ENCODE assay signal across 1 cellular context in the genomic region with DNA sequence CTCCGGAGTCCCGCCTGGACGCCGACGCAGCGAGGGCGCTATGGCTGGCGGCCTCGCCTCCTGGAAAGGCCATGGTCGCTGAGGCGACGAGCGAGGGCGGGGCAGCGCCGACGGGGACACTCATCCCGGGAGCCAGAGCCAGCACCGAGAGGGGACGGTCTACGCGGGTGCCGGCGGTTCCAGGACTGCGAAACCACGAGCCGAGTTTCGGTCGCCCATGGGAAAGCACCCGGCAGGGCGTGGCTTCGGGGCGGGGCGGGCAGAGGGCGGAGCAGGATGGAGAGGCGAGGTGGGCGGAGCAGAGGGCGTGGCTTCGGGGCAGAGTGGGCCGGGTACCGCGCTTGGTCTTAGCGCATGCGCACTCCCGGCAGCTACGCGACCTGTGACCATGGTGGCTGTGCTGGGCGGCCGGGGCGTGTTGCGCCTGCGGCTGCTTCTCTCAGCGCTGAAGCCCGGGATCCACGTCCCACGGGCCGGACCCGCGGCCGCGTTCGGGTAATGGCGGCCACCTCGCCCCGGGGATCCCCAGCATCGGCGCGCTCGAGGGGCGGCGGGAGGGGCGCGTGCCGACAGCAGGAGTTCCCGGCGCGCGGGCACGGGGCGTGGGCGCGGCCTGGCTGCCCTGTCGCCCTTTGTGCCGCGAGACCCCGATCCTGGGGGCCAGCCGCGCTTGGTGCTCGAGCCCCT.
TF ChIP-seq lines count a peak whose summit lies in the region.

Gene BPHL, plus strand, starts transcription at position 359 of the 687 bp plus-strand sequence. Its CDS starts 30 bp downstream, at position 389.

TF ChIP-seq in HepG2, 621 proteins besides CTCF, POLR2A, EP300 and RAD21 (continued from another document and continues in another):
- TF ChIP-seq, protein P1, sequence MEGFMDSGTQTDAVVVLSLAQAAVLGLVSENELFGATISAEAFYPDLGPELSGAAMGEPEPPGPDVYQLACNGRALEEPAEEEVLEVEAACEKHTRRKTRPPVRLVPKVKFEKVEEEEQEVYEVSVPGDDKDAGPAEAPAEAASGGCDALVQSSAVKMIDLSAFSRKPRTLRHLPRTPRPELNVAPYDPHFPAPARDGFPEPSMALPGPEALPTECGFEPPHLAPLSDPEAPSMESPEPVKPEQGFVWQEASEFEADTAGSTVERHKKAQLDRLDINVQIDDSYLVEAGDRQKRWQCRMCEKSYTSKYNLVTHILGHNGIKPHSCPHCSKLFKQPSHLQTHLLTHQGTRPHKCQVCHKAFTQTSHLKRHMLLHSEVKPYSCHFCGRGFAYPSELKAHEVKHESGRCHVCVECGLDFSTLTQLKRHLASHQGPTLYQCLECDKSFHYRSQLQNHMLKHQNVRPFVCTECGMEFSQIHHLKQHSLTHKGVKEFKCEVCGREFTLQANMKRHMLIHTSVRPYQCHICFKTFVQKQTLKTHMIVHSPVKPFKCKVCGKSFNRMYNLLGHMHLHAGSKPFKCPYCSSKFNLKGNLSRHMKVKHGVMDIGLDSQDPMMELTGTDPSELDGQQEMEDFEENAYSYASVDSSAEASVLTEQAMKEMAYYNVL (CRISPR knock-in tag; IDR thresholded peaks at IDR 0.05; ENCODE audit: borderline replicate concordance) = peak; percentile 72; the same call in 1 of the 2 replicates
- TF ChIP-seq ZNF121 (CRISPR knock-in tag; IDR thresholded peaks at IDR 0.05) (no peak), ZFAT (CRISPR knock-in tag; conservative IDR thresholded peaks at IDR 0.05) (no peak), DBP (CRISPR knock-in tag; IDR thresholded peaks at IDR 0.05; ENCODE audit: not compliant biosample characterization) (peak; percentile 54), ZNF44 (CRISPR knock-in tag; IDR thresholded peaks at IDR 0.05) (peak; percentile 97), HNF1A (IDR thresholded peaks at IDR 0.05; ENCODE audit: low read depth) (no peak), HNF1A (CRISPR knock-in tag; IDR thresholded peaks at IDR 0.05; ENCODE audit: borderline replicate concordance) (peak; percentile 81), ATF7 (IDR thresholded peaks at IDR 0.05) (no peak), ATF7 (CRISPR knock-in tag; IDR thresholded peaks at IDR 0.05) (0 out of 2 replicates have a peak, but pooled peaks have one; percentile 62), ZNF124 (CRISPR knock-in tag; IDR thresholded peaks at IDR 0.05) (peak; percentile 94; the same call in 1 of the 2 replicates), PHF20 (CRISPR knock-in tag; IDR thresholded peaks at IDR 0.05) (peak; percentile 22; the same call in 1 of the 2 replicates), IRF9 (CRISPR knock-in tag; IDR thresholded peaks at IDR 0.05; ENCODE audit: borderline replicate concordance) (peak; percentile 96), ZFP1 (CRISPR knock-in tag; IDR thresholded peaks at IDR 0.05) (peak; percentile 85; the same call in 1 of the 2 replicates), BRCA1 (CRISPR knock-in tag; IDR thresholded peaks at IDR 0.05) (peak; percentile 66; the same call in 1 of the 2 replicates), HOXA5 (CRISPR knock-in tag; IDR thresholded peaks at IDR 0.05) (peak; percentile 19; the same call in 1 of the 2 replicates), ZNF207 (IDR thresholded peaks at IDR 0.05; ENCODE audit: borderline replicate concordance) (no peak), ZNF569 (CRISPR knock-in tag; IDR thresholded peaks at IDR 0.05; ENCODE audit: borderline replicate concordance) (no peak), CENPX (CRISPR knock-in tag; IDR thresholded peaks at IDR 0.05) (no peak), HNRNPL (IDR thresholded peaks at IDR 0.05; ENCODE audit: low read depth, low read length) (peak; percentile 54; the same call in 1 of the 2 replicates), STAT5B (CRISPR knock-in tag; IDR thresholded peaks at IDR 0.05) (peak; percentile 72; the same call in 1 of the 2 replicates), ERF (CRISPR knock-in tag; IDR thresholded peaks at IDR 0.05) (peak; percentile 95), SRY (CRISPR knock-in tag; IDR thresholded peaks at IDR 0.05) (peak; percentile 96), SNAPC5 (CRISPR knock-in tag; IDR thresholded peaks at IDR 0.05; ENCODE audit: borderline replicate concordance) (peak; percentile 98), HOXA7 (CRISPR knock-in tag; IDR thresholded peaks at IDR 0.05) (no peak), ZNF354B (CRISPR knock-in tag; IDR thresholded peaks at IDR 0.05) (no peak), HNRNPH1 (optimal IDR thresholded peaks at IDR 0.05; ENCODE audit: low read depth, low read length) (no peak), ZNF768 (CRISPR knock-in tag; IDR thresholded peaks at IDR 0.05) (peak; percentile 70), ASH2L (IDR thresholded peaks at IDR 0.05; ENCODE audit: insufficient read length, low read depth, low read length) (peak; percentile 82), ZNF382 (CRISPR knock-in tag; IDR thresholded peaks at IDR 0.05; ENCODE audit: borderline replicate concordance) (no peak), PATZ1 (CRISPR knock-in tag; IDR thresholded peaks at IDR 0.05) (peak; percentile 71)
- TF ChIP-seq, protein P2, sequence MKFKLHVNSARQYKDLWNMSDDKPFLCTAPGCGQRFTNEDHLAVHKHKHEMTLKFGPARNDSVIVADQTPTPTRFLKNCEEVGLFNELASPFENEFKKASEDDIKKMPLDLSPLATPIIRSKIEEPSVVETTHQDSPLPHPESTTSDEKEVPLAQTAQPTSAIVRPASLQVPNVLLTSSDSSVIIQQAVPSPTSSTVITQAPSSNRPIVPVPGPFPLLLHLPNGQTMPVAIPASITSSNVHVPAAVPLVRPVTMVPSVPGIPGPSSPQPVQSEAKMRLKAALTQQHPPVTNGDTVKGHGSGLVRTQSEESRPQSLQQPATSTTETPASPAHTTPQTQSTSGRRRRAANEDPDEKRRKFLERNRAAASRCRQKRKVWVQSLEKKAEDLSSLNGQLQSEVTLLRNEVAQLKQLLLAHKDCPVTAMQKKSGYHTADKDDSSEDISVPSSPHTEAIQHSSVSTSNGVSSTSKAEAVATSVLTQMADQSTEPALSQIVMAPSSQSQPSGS (CRISPR knock-in tag; IDR thresholded peaks at IDR 0.05) = peak; percentile 46; the same call in 1 of the 2 replicates
- TF ChIP-seq, protein P3, sequence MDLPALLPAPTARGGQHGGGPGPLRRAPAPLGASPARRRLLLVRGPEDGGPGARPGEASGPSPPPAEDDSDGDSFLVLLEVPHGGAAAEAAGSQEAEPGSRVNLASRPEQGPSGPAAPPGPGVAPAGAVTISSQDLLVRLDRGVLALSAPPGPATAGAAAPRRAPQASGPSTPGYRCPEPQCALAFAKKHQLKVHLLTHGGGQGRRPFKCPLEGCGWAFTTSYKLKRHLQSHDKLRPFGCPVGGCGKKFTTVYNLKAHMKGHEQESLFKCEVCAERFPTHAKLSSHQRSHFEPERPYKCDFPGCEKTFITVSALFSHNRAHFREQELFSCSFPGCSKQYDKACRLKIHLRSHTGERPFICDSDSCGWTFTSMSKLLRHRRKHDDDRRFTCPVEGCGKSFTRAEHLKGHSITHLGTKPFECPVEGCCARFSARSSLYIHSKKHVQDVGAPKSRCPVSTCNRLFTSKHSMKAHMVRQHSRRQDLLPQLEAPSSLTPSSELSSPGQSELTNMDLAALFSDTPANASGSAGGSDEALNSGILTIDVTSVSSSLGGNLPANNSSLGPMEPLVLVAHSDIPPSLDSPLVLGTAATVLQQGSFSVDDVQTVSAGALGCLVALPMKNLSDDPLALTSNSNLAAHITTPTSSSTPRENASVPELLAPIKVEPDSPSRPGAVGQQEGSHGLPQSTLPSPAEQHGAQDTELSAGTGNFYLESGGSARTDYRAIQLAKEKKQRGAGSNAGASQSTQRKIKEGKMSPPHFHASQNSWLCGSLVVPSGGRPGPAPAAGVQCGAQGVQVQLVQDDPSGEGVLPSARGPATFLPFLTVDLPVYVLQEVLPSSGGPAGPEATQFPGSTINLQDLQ (CRISPR knock-in tag; IDR thresholded peaks at IDR 0.05) = peak; percentile 83; the same call in 1 of the 2 replicates
- TF ChIP-seq, protein P4, sequence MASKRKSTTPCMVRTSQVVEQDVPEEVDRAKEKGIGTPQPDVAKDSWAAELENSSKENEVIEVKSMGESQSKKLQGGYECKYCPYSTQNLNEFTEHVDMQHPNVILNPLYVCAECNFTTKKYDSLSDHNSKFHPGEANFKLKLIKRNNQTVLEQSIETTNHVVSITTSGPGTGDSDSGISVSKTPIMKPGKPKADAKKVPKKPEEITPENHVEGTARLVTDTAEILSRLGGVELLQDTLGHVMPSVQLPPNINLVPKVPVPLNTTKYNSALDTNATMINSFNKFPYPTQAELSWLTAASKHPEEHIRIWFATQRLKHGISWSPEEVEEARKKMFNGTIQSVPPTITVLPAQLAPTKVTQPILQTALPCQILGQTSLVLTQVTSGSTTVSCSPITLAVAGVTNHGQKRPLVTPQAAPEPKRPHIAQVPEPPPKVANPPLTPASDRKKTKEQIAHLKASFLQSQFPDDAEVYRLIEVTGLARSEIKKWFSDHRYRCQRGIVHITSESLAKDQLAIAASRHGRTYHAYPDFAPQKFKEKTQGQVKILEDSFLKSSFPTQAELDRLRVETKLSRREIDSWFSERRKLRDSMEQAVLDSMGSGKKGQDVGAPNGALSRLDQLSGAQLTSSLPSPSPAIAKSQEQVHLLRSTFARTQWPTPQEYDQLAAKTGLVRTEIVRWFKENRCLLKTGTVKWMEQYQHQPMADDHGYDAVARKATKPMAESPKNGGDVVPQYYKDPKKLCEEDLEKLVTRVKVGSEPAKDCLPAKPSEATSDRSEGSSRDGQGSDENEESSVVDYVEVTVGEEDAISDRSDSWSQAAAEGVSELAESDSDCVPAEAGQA (IDR thresholded peaks at IDR 0.05; ENCODE audit: low read depth) = peak; percentile 18; the same call in 1 of the 2 replicates
- TF ChIP-seq, protein P4 (CRISPR knock-in tag; IDR thresholded peaks at IDR 0.05; ENCODE audit: borderline replicate concordance) = peak; percentile 78; the same call in 1 of the 2 replicates
